In genomic region chr15:47987908-47988532, GRCh38 we compare ENCODE assay signal across 8 cellular contexts.
DNase-seq lines count a peak whose midpoint lies in the region; ATAC-seq and TF ChIP-seq lines count a peak whose summit lies in the region.

No MANE protein-coding gene starts in this region.

- CTCF ChIA-PET in WTC11 (lab: Charles Lee) = interaction anchor here (0.6 to 4.3 kb wide), 48 partner anchors 9 to 798 kb away, joined by 3 to 97 read pairs (median 4); partner anchors contain the start of genes SEMA6D and SLC24A5

- DNase-seq in DMS114 treated with DMSO at 0.1 percent for 48 hours (lab: John Stamatoyannopoulos, UW; ENCODE audit: unreplicated experiment) (peak; percentile 57), GM19240 (ENCODE audit: insufficient read length, low spot score) (peak; percentile 31), NCI-H2171 treated with DMSO at 0.1 percent for 48 hours (lab: John Stamatoyannopoulos, UW) (peak; percentile 90), WTC11 (ENCODE audit: low spot score) (no peak), head of caudate nucleus (peak in 29 of 42 donors; percentile 8 to 80 (median 49)), pulmonary artery endothelial cell (ENCODE audit: low read depth, low spot score) (peak; percentile 30), GF-D8 (lab: John Stamatoyannopoulos, UW) (no peak)

- TF ChIP-seq CTCF in WTC11 (IDR thresholded peaks at IDR 0.05) = no peak; the same call in none of the 2 replicates

- H3K4me1 Mint-ChIP-seq in WTC11 = peaks cover 8% of the 10 kb centered on the region

- no peaks in the 10 kb centered on the region for H3K36me3 Mint-ChIP-seq in WTC11

- no peaks in the 10 kb centered on the region for H3K27me3 Mint-ChIP-seq in WTC11 (ENCODE audit: low read depth)

- no peak overlapping the region for H3K27ac Mint-ChIP-seq in WTC11

- intact Hi-C loops in head of caudate nucleus (cut with DNase I) = loop anchor here (5.0 kb wide), 2 partner anchors 271 to 791 kb away; partner anchors contain the start of gene SEMA6D

- peak; percentile 97 for ATAC-seq in HG03103 (IDR thresholded peaks at IDR 0.05; ENCODE audit: low read depth, unreplicated experiment)
- ATAC-seq in WTC11 = peak; percentile 94

- POLR2A ChIA-PET in WTC11 (lab: Charles Lee) = interaction anchor here (1.3 kb wide), 1 partner anchor 271 kb away, joined by 4 read pairs; the partner anchor contains the start of gene SEMA6D

- no peak overlapping the region for H3K4me3 Mint-ChIP-seq in WTC11

- H3K9me3 Mint-ChIP-seq in WTC11 = no peaks in the 10 kb centered on the region

TF ChIP-seq in WTC11, 78 proteins besides CTCF, POLR2A, EP300 and RAD21:
- TF ChIP-seq, protein P1, sequence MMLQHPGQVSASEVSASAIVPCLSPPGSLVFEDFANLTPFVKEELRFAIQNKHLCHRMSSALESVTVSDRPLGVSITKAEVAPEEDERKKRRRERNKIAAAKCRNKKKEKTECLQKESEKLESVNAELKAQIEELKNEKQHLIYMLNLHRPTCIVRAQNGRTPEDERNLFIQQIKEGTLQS (CRISPR knock-in tag; conservative IDR thresholded peaks at IDR 0.05) = no peak
- TF ChIP-seq ATF1 (CRISPR knock-in tag; IDR thresholded peaks at IDR 0.05) (no peak), ZNF219 (CRISPR knock-in tag; IDR thresholded peaks at IDR 0.05; ENCODE audit: borderline replicate concordance) (no peak), RORB (CRISPR knock-in tag; IDR thresholded peaks at IDR 0.05) (no peak), ZNF232 (CRISPR knock-in tag; IDR thresholded peaks at IDR 0.05) (no peak), PREB (CRISPR knock-in tag; IDR thresholded peaks at IDR 0.05; ENCODE audit: borderline replicate concordance) (no peak), ETV6 (CRISPR knock-in tag; IDR thresholded peaks at IDR 0.05) (no peak), NFYB (CRISPR knock-in tag; conservative IDR thresholded peaks at IDR 0.05; ENCODE audit: low read depth) (no peak), CBFB (CRISPR knock-in tag; IDR thresholded peaks at IDR 0.05; ENCODE audit: low read depth) (no peak), AR (CRISPR knock-in tag; IDR thresholded peaks at IDR 0.05) (no peak), ARID4B (CRISPR knock-in tag; IDR thresholded peaks at IDR 0.05; ENCODE audit: borderline replicate concordance) (no peak), SP1 (CRISPR knock-in tag; conservative IDR thresholded peaks at IDR 0.05) (no peak)
- TF ChIP-seq, protein P2, sequence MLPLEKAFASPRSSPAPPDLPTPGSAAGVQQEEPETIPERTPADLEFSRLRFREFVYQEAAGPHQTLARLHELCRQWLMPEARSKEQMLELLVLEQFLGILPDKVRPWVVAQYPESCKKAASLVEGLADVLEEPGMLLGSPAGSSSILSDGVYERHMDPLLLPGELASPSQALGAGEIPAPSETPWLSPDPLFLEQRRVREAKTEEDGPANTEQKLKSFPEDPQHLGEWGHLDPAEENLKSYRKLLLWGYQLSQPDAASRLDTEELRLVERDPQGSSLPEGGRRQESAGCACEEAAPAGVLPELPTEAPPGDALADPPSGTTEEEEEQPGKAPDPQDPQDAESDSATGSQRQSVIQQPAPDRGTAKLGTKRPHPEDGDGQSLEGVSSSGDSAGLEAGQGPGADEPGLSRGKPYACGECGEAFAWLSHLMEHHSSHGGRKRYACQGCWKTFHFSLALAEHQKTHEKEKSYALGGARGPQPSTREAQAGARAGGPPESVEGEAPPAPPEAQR (CRISPR knock-in tag; IDR thresholded peaks at IDR 0.05) = no peak

Comparison
In these comparisons a context has a peak if more than half of its experiments do, and no peak if none do; other contexts are left out.
1. DNase-seq: peak in DMS114 treated with DMSO at 0.1 percent for 48 hours (single experiment), GM19240 (single experiment), NCI-H2171 treated with DMSO at 0.1 percent for 48 hours (single experiment), head of caudate nucleus (29 of 42) and pulmonary artery endothelial cell (single experiment); none in WTC11 (single experiment) and GF-D8 (single experiment).